Comparison of ENCODE assay signal across 1 cellular context in the genomic region with DNA sequence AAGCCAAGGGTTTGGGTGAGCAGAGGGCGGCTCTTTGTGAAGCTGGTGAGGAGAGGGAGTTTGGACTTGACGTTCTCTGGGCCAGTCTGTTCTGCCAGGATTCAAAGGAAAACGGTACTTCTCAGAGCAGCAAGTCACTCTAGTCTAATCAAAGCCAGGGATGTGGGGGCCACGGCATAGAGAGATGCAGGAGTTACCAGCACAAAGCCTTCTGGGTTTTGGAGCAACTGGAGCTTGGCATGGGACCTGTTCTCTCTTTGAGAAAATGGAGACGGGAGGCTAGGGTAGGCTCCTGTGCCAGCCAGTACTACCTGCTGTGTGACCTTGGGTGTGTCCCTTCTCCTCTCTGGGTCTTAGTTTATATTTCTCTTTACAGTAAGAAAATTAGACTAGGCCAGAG.
TF ChIP-seq lines count a peak whose summit lies in the region.

No MANE protein-coding gene starts in this region.

TF ChIP-seq in H1, 55 proteins besides CTCF, POLR2A, EP300 and RAD21:
- TF ChIP-seq BCL11A (IDR thresholded peaks at IDR 0.05; ENCODE audit: low read depth in 2 of 2, low read length in 2 of 2) (no peak), FOSL1 (IDR thresholded peaks at IDR 0.05; ENCODE audit: insufficient read depth, low read depth, low read length) (no peak), ASH2L (IDR thresholded peaks at IDR 0.05; ENCODE audit: low read length) (no peak), TAF7 (optimal IDR thresholded peaks at IDR 0.05; ENCODE audit: borderline replicate concordance, low read depth, low read length) (no peak), KDM5A (IDR thresholded peaks at IDR 0.05; ENCODE audit: low read length) (no peak), MAFK (IDR thresholded peaks at IDR 0.05; ENCODE audit: low read depth, low read length) (no peak), GTF2F1 (IDR thresholded peaks at IDR 0.05; ENCODE audit: borderline replicate concordance, low read depth, low read length) (no peak), SAP30 (IDR thresholded peaks at IDR 0.05; ENCODE audit: insufficient read depth, insufficient replicate concordance, low read length) (no peak)
- TF ChIP-seq, protein P1, sequence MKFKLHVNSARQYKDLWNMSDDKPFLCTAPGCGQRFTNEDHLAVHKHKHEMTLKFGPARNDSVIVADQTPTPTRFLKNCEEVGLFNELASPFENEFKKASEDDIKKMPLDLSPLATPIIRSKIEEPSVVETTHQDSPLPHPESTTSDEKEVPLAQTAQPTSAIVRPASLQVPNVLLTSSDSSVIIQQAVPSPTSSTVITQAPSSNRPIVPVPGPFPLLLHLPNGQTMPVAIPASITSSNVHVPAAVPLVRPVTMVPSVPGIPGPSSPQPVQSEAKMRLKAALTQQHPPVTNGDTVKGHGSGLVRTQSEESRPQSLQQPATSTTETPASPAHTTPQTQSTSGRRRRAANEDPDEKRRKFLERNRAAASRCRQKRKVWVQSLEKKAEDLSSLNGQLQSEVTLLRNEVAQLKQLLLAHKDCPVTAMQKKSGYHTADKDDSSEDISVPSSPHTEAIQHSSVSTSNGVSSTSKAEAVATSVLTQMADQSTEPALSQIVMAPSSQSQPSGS (IDR thresholded peaks at IDR 0.05; ENCODE audit: low read length) = no peak
TF ChIP-seq in H1: peak in this region for 0.
